26 cellular contexts compared by ENCODE assay signal in the genomic region with DNA sequence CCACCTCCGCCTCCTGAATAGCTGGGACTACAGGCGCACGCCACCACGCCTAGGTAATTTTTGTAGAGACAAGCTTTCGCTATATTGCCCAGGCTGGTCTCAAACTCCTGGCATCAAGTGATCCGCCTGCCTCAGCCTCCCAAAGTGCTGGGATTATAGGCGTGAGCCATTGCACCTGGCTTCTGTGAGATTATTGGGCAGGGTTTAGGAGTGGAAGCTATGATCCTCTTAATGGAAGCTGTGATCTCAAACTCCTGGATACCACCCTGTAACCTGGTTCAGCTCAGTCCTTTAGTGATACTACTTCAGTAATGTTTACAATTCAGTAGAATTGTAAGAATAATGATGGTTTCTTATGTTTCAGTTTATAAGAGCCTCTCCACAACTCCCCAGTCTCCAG. TPM values are rescaled to one million over a fixed set of nuclear protein-coding genes. Genes with fewer than 3 reads are reported as not detected.
DNase-seq lines count a peak whose midpoint lies in the region; ATAC-seq and TF ChIP-seq lines count a peak whose summit lies in the region.
"Had no signal": no experiment of that assay in that cellular context is flagged by ENCODE, and none has a peak within 500 bp of the region (broad histone marks: within the 10 kb centered on the region; RNA-seq: fewer than 3 reads in every experiment).

No MANE protein-coding gene starts in this region.

- TF ChIP-seq CTCF in WERI-Rb-1 (IDR thresholded peaks at IDR 0.05; ENCODE audit: low read depth, low read length): no peak
- no peak for TF ChIP-seq CTCF in mesothelial cell of epicardium (IDR thresholded peaks at IDR 0.05; ENCODE audit: unreplicated experiment)
- no peak for TF ChIP-seq CTCF in spleen (IDR thresholded peaks at IDR 0.05 in 8 of 11, conservative IDR thresholded peaks at IDR 0.05 in 3 of 11)
- no peak for TF ChIP-seq CTCF in left lung (IDR thresholded peaks at IDR 0.05)

- H3K4me1 Mint-ChIP-seq in activated CD4-positive, alpha-beta T cell treated with anti-CD3 and anti-CD28 coated beads for 36 hours: peaks cover 2% of the 10 kb centered on the region
- no peaks in the 10 kb centered on the region for H3K4me1 Mint-ChIP-seq in mesothelial cell of epicardium

- no peaks in the 10 kb centered on the region for H3K27me3 Mint-ChIP-seq in activated CD4-positive, alpha-beta T cell treated with anti-CD3 and anti-CD28 coated beads for 36 hours
- no peaks in the 10 kb centered on the region for H3K27me3 Mint-ChIP-seq in mesothelial cell of epicardium (ENCODE audit: low read depth)
- H3K27me3 Mint-ChIP-seq: CD4-positive, CD25-positive, alpha-beta regulatory T cell; IgD-negative memory B cell had no signal

- CTCF ChIA-PET in activated CD4-positive, alpha-beta T cell treated with anti-CD3 and anti-CD28 coated beads for 36 hours (lab: Charles Lee): interaction anchor here (1.0 to 2.0 kb wide), 3 partner anchors 18 to 37 kb away, joined by 3 to 5 read pairs (median 4); no protein-coding TSS in a partner anchor

- POLR2A ChIA-PET in activated CD4-positive, alpha-beta T cell treated with anti-CD3 and anti-CD28 coated beads for 36 hours (lab: Charles Lee): no interaction called here

- no peak for TF ChIP-seq POLR2A in spleen (IDR thresholded peaks at IDR 0.05)

- peaks cover 68% of the 10 kb centered on the region for H3K36me3 Mint-ChIP-seq in activated CD4-positive, alpha-beta T cell treated with anti-CD3 and anti-CD28 coated beads for 36 hours (ENCODE audit: low read depth)
- H3K36me3 Mint-ChIP-seq in mesothelial cell of epicardium: peaks cover 38% of the 10 kb centered on the region

- no peaks in the 10 kb centered on the region for H3K9me3 Mint-ChIP-seq in activated CD4-positive, alpha-beta T cell treated with anti-CD3 and anti-CD28 coated beads for 36 hours (ENCODE audit: low read depth)
- H3K9me3 Mint-ChIP-seq in mesothelial cell of epicardium: no peaks in the 10 kb centered on the region
- H3K9me3 Mint-ChIP-seq: IgD-negative memory B cell had no signal

- H3K36me3 ChIP-seq in WERI-Rb-1 (peaks cover 88% of the 10 kb centered on the region), spleen (peaks cover under 1 to 100% (median 71%) of the 10 kb centered on the region in 6 donors), left lung (peaks cover 0 to 92% of the 10 kb centered on the region in 2 donors)

- H3K27me3 ChIP-seq in WERI-Rb-1 (ENCODE audit: insufficient read depth, low read depth, severe bottlenecking) (no peaks in the 10 kb centered on the region), spleen (replicated peaks in 1 of 7) (no peaks in the 10 kb centered on the region), left lung (no peaks in the 10 kb centered on the region)
- H3K27me3 ChIP-seq: BE2C, MG63, Peyer's patch had no signal

- H3K4me1 ChIP-seq in spleen (peaks cover 0 to 54% (median 29%) of the 10 kb centered on the region in 6 donors), left lung (peaks cover 0 to 12% of the 10 kb centered on the region in 2 donors)
- H3K4me1 ChIP-seq: BE2C, Caco-2, Peyer's patch had no signal

- no peak overlapping the region for H3K4me3 ChIP-seq in WERI-Rb-1 (ENCODE audit: low read depth, low read length)
- no peak overlapping the region for H3K4me3 ChIP-seq in spleen
- H3K4me3 ChIP-seq in left lung: no peak overlapping the region
- H3K4me3 ChIP-seq: GM12878, MG63, Peyer's patch had no signal

- H3K27ac ChIP-seq in WERI-Rb-1 (peak overlapping the region; percentile 24), spleen (no peak overlapping the region), left lung (no peak overlapping the region)
- H3K27ac ChIP-seq: 22Rv1, Peyer's patch had no signal

- no peak overlapping the region for H3K4me3 Mint-ChIP-seq in activated CD4-positive, alpha-beta T cell treated with anti-CD3 and anti-CD28 coated beads for 36 hours
- no peak overlapping the region for H3K4me3 Mint-ChIP-seq in mesothelial cell of epicardium
- H3K4me3 Mint-ChIP-seq: CD4-positive, CD25-positive, alpha-beta regulatory T cell; IgD-negative memory B cell had no signal

- intact Hi-C loops in activated CD4-positive, alpha-beta T cell treated with anti-CD3 and anti-CD28 coated beads for 36 hours (cut with DNase I, micrococcal nuclease): no loop called here
- intact Hi-C loops in spleen (cut with DNase I; ENCODE audit: low total_unique reads): no loop called here
- intact Hi-C loops in left lung (cut with DNase I): no loop called here

- H3K27ac Mint-ChIP-seq in activated CD4-positive, alpha-beta T cell treated with anti-CD3 and anti-CD28 coated beads for 36 hours: peak overlapping the region; percentile 42
- peak overlapping the region; percentile 47 for H3K27ac Mint-ChIP-seq in mesothelial cell of epicardium
- H3K27ac Mint-ChIP-seq: IgD-negative memory B cell had no signal

- WGBS in spleen, 5 donors: 95 to 99% (median 96%) methylated on average over 7 of the region's 7 CpGs

- ATAC-seq in activated CD4-positive, alpha-beta T cell treated with anti-CD3 and anti-CD28 coated beads for 36 hours: no peak
- ATAC-seq in HG03175 (IDR thresholded peaks at IDR 0.05; ENCODE audit: unreplicated experiment) (no peak), left lung (no peak)
- ATAC-seq: GM12878 had no signal

- H3K9me3 ChIP-seq in WERI-Rb-1 (ENCODE audit: severe bottlenecking): no peaks in the 10 kb centered on the region
- H3K9me3 ChIP-seq in spleen: no peaks in the 10 kb centered on the region
- H3K9me3 ChIP-seq in left lung: no peaks in the 10 kb centered on the region
- H3K9me3 ChIP-seq: BE2C, Caco-2, MG63, Peyer's patch, SK-N-SH had no signal

- DNase-seq in activated CD4-positive, alpha-beta T cell treated with anti-CD3 and anti-CD28 coated beads for 36 hours: no peak
- DNase-seq in activated CD4-positive, alpha-beta T cell treated with anti-CD3 and anti-CD28 coated beads for 4 hours: no peak
- DNase-seq in WERI-Rb-1 (peak; percentile 69), mesothelial cell of epicardium (ENCODE audit: low spot score in 2 of 2, unreplicated experiment in 2 of 2) (no peak), spleen (peak; percentile 22), AG20443 (ENCODE audit: low spot score) (no peak), left lung (no peak)
- DNase-seq: BE2C; Caco-2; CD4-positive, CD25-positive, alpha-beta regulatory T cell; DMS53; EL; Kasumi-1; MG63; NCI-H1048; NCI-H1436; NCI-H2029 treated with DMSO at 0.1 percent for 48 hours; NCI-H2171; NCI-H526 treated with DMSO at 0.1 percent for 48 hours; Peyer's patch; SHP77; SK-N-SH had no signal

RNA-seq across cellular contexts. Expression of a gene that starts 14.1 kb away (rescaled TPM):
- total RNA-seq in activated CD4-positive, alpha-beta T cell treated with anti-CD3 and anti-CD28 coated beads for 36 hours: 100 to 1,000 TPM; 100 to 127 TPM
- total RNA-seq in mesothelial cell of epicardium (134 to 137 TPM (median 136 TPM) in 3 replicates), spleen (100 to 1,000 TPM; 111 to 242 (median 142) TPM), left lung (100 to 1,000 TPM; 165 to 173 TPM)
- polyA plus RNA-seq in spleen: 10 to 100 TPM; 21.2 to 59.5 (median 25.7) TPM

RNA-seq across cellular contexts. Expression of a gene that starts 24.7 kb away (rescaled TPM):
- 1 to 10 TPM; 3.6 to 4.1 TPM for total RNA-seq in activated CD4-positive, alpha-beta T cell treated with anti-CD3 and anti-CD28 coated beads for 36 hours
- total RNA-seq in mesothelial cell of epicardium (28.2 to 31.8 TPM (median 30.7 TPM) in 3 replicates), spleen (10 to 100 TPM in 3 of 7 donors, 1 to 10 TPM in 4; 6.0 to 15.0 (median 9.0) TPM), left lung (10 to 100 TPM; 25.9 to 48.6 TPM)
- 1 to 10 TPM; 7.3 to 9.6 (median 8.5) TPM for polyA plus RNA-seq in spleen

RNA-seq across cellular contexts. Expression of a gene that starts 39.0 kb away (rescaled TPM):
- total RNA-seq in activated CD4-positive, alpha-beta T cell treated with anti-CD3 and anti-CD28 coated beads for 36 hours: 10 to 100 TPM; 58.6 to 66.0 TPM
- total RNA-seq in mesothelial cell of epicardium: 142 to 145 TPM (median 143 TPM) in 3 replicates
- total RNA-seq in spleen: 10 to 100 TPM; 21.6 to 36.2 (median 29.8) TPM
- 10 to 100 TPM; 19.6 to 29.8 (median 27.4) TPM for polyA plus RNA-seq in spleen
- 10 to 100 TPM; 43.0 to 53.8 TPM for total RNA-seq in left lung

RNA-seq across cellular contexts. Expression of a gene that starts 45.3 kb away (rescaled TPM):
- total RNA-seq in activated CD4-positive, alpha-beta T cell treated with anti-CD3 and anti-CD28 coated beads for 36 hours: 10 to 100 TPM; 18.0 to 21.4 TPM
- total RNA-seq in mesothelial cell of epicardium (16.2 to 20.1 TPM (median 18.4 TPM) in 3 replicates), spleen (10 to 100 TPM; 31.8 to 45.4 (median 39.2) TPM), left lung (10 to 100 TPM; 21.5 to 32.4 TPM)
- polyA plus RNA-seq in spleen: 10 to 100 TPM; 17.6 to 27.3 (median 26.3) TPM

Comparison
In these comparisons a context has a peak if more than half of its experiments do, and no peak if none do; other contexts are left out.
1. DNase-seq: peak in WERI-Rb-1 (single experiment) and spleen (single experiment); none in activated CD4-positive, alpha-beta T cell treated with anti-CD3 and anti-CD28 coated beads for 36 hours (single experiment), activated CD4-positive, alpha-beta T cell treated with anti-CD3 and anti-CD28 coated beads for 4 hours (0 of 2), mesothelial cell of epicardium (0 of 2), AG20443 (single experiment) and left lung (0 of 2).